Comparison of ENCODE assay signal across 1 cellular context in genomic region chr19:45863840-45864628, GRCh38.
A peak's percentile ranks its signal among the peaks of the same experiment; 100 is the strongest.
TF ChIP-seq lines count a peak whose summit lies in the region.

Gene FOXA3 (plus strand): TSS chr19:45864326. CDS start chr19:45864457, 131 bp downstream.

TF ChIP-seq in HepG2, 621 proteins besides CTCF, POLR2A, EP300 and RAD21 (continued from another document and continues in another):
- TF ChIP-seq ZNF770 (CRISPR knock-in tag; IDR thresholded peaks at IDR 0.05) = no peak; the same call in 1 of the 2 replicates
- no peak for TF ChIP-seq ZBTB46 (CRISPR knock-in tag; IDR thresholded peaks at IDR 0.05; ENCODE audit: borderline replicate concordance)
- TF ChIP-seq PCBP2 (optimal IDR thresholded peaks at IDR 0.05; ENCODE audit: low read depth, low read length, poor library complexity, severe bottlenecking) = no peak
- no peak for TF ChIP-seq ZNF431 (CRISPR knock-in tag; IDR thresholded peaks at IDR 0.05; ENCODE audit: borderline replicate concordance, low read depth)
- peak; percentile 75 for TF ChIP-seq POLR2AphosphoS5 (IDR thresholded peaks at IDR 0.05; ENCODE audit: low read depth, low read length)
- TF ChIP-seq DMAP1 (CRISPR knock-in tag; IDR thresholded peaks at IDR 0.05) = no peak
- TF ChIP-seq NFAT5 (CRISPR knock-in tag; IDR thresholded peaks at IDR 0.05) = 0 out of 2 replicates have a peak, but pooled peaks have one; percentile 18
- TF ChIP-seq ZC3H13 (CRISPR knock-in tag; IDR thresholded peaks at IDR 0.05) = no peak
- TF ChIP-seq ZNF362 (CRISPR knock-in tag; IDR thresholded peaks at IDR 0.05; ENCODE audit: borderline replicate concordance) = no peak
- no peak for TF ChIP-seq ZNF30 (CRISPR knock-in tag; IDR thresholded peaks at IDR 0.05)
- TF ChIP-seq HDAC1 (CRISPR knock-in tag; IDR thresholded peaks at IDR 0.05) = peak; percentile 44; the same call in 1 of the 2 replicates
- TF ChIP-seq TEAD3 (CRISPR knock-in tag; optimal IDR thresholded peaks at IDR 0.05; ENCODE audit: borderline replicate concordance) = no peak
- TF ChIP-seq ZNF607 (CRISPR knock-in tag; IDR thresholded peaks at IDR 0.05; ENCODE audit: borderline replicate concordance) = no peak
- peak; percentile 48 for TF ChIP-seq ZNF235 (CRISPR knock-in tag; IDR thresholded peaks at IDR 0.05; ENCODE audit: borderline replicate concordance)
- no peak for TF ChIP-seq HNRNPH1 (optimal IDR thresholded peaks at IDR 0.05; ENCODE audit: low read depth, low read length)
- no peak for TF ChIP-seq ZNF782 (CRISPR knock-in tag; IDR thresholded peaks at IDR 0.05; ENCODE audit: borderline replicate concordance)
- no peak for TF ChIP-seq ATF4 (CRISPR knock-in tag; IDR thresholded peaks at IDR 0.05)
- no peak for TF ChIP-seq ZNF850 (CRISPR knock-in tag; conservative IDR thresholded peaks at IDR 0.05)
- peak; percentile 65; the same call in 1 of the 2 replicates for TF ChIP-seq TFAP4 (IDR thresholded peaks at IDR 0.05; ENCODE audit: borderline replicate concordance, low read depth)
- TF ChIP-seq ZNF878 (CRISPR knock-in tag; IDR thresholded peaks at IDR 0.05) = no peak
- TF ChIP-seq ZNF703 (CRISPR knock-in tag; IDR thresholded peaks at IDR 0.05; ENCODE audit: borderline replicate concordance) = no peak
- no peak for TF ChIP-seq U2AF1 (optimal IDR thresholded peaks at IDR 0.05; ENCODE audit: low read depth, low read length)
- TF ChIP-seq ZSCAN9 (CRISPR knock-in tag; IDR thresholded peaks at IDR 0.05; ENCODE audit: borderline replicate concordance) = no peak
- no peak for TF ChIP-seq ZNF367 (CRISPR knock-in tag; IDR thresholded peaks at IDR 0.05; ENCODE audit: borderline replicate concordance)
- TF ChIP-seq ZMYM4 (CRISPR knock-in tag; IDR thresholded peaks at IDR 0.05) = peak; percentile 41; the same call in 1 of the 2 replicates
- no peak for TF ChIP-seq CREM (IDR thresholded peaks at IDR 0.05)
- no peak for TF ChIP-seq CREM (CRISPR knock-in tag; IDR thresholded peaks at IDR 0.05)
- peak; percentile 98 for TF ChIP-seq KDM1A (CRISPR knock-in tag; IDR thresholded peaks at IDR 0.05)
- no peak for TF ChIP-seq SNAPC5 (CRISPR knock-in tag; IDR thresholded peaks at IDR 0.05; ENCODE audit: borderline replicate concordance)
- no peak for TF ChIP-seq HBP1 (CRISPR knock-in tag; IDR thresholded peaks at IDR 0.05; ENCODE audit: low read depth)
- no peak for TF ChIP-seq ZNF646 (CRISPR knock-in tag; IDR thresholded peaks at IDR 0.05)
- no peak for TF ChIP-seq JARID2 (CRISPR knock-in tag; IDR thresholded peaks at IDR 0.05; ENCODE audit: insufficient replicate concordance)
- TF ChIP-seq ZNF660 (CRISPR knock-in tag; IDR thresholded peaks at IDR 0.05; ENCODE audit: borderline replicate concordance, low read depth) = no peak
- 0 out of 2 replicates have a peak, but pooled peaks have one; percentile 47 for TF ChIP-seq KLF11 (CRISPR knock-in tag; IDR thresholded peaks at IDR 0.05)
- TF ChIP-seq USF2 (IDR thresholded peaks at IDR 0.05; ENCODE audit: low read depth, low read length) = no peak
- no peak for TF ChIP-seq USF2 (CRISPR knock-in tag; IDR thresholded peaks at IDR 0.05; ENCODE audit: borderline replicate concordance)
